1 cellular context compared by ENCODE assay signal in the genomic region with DNA sequence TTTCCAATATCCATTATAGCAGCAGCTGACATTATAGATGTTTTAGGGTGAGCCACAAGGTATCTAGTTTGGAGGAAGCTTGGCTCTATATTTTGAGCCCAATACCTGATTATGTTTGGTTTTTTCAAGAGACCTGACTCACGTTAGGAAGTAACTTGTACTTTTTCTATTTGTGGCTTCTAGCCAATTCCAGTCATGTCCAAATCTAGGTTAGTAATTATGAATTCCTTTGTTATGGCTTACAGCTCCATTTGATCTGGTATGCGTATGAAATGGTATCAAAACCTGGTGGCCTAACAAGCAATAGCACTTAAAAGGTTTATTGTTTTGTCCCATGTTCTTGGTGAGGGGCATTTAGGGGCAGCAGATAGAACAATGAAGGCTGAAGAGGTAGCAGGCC.
TF ChIP-seq lines count a peak whose summit lies in the region.

No MANE protein-coding gene starts in this region.

TF ChIP-seq in WTC11, 78 proteins besides CTCF, POLR2A, EP300 and RAD21 (continued from another document):
- TF ChIP-seq, protein P1, sequence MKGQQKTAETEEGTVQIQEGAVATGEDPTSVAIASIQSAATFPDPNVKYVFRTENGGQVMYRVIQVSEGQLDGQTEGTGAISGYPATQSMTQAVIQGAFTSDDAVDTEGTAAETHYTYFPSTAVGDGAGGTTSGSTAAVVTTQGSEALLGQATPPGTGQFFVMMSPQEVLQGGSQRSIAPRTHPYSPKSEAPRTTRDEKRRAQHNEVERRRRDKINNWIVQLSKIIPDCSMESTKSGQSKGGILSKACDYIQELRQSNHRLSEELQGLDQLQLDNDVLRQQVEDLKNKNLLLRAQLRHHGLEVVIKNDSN (CRISPR knock-in tag; IDR thresholded peaks at IDR 0.05) = no peak
- no peak for TF ChIP-seq GABPB1 (CRISPR knock-in tag; IDR thresholded peaks at IDR 0.05)
